9 cellular contexts compared by ENCODE assay signal in genomic region chr18:55778731-55779460, GRCh38.
A peak's percentile ranks its signal among the peaks of the same experiment; 100 is the strongest.
DNase-seq lines count a peak whose midpoint lies in the region; ATAC-seq and TF ChIP-seq lines count a peak whose summit lies in the region.
"Had no signal": no experiment of that assay in that cellular context is flagged by ENCODE, and none has a peak within 500 bp of the region (broad histone marks: within the 10 kb centered on the region; RNA-seq: fewer than 3 reads in every experiment).

No MANE protein-coding gene starts in this region.

- peak; percentile 43 for ATAC-seq in GM21447 (IDR thresholded peaks at IDR 0.05; ENCODE audit: unreplicated experiment)

- intact Hi-C loops in A673 (cut with micrococcal nuclease; ENCODE audit: unreplicated experiment) = loop anchor here (2.0 kb wide), 1 partner anchor 190 kb away; the partner anchor contains the start of gene TCF4

- DNase-seq in A673 (ENCODE audit: low spot score) (peak; percentile 63), Peyer's patch (no peak), epithelial cell of prostate (ENCODE audit: low read depth, low spot score) (peak; percentile 20), NK-92 (lab: John Stamatoyannopoulos, UW; ENCODE audit: unreplicated experiment) (no peak), GOT3 (lab: John Stamatoyannopoulos, UW) (no peak)
- DNase-seq in activated effector memory CD4-positive, alpha-beta T cell treated with Interleukin-2 at 50 U/mL for 16 hours = no peak

- H3K4me3 Mint-ChIP-seq in nephron = peak overlapping the region; percentile 78 to 85 (median 82)
- H3K4me3 Mint-ChIP-seq: activated naive CD4-positive, alpha-beta T cell treated with anti-CD3 and anti-CD28 coated beads, Interleukin-2, amount 50 U/mL, for 24 hours had no signal

- H3K27me3 ChIP-seq in A673 (replicated peaks; ENCODE audit: insufficient read depth, low read depth, low read length, poor library complexity) (no peaks in the 10 kb centered on the region), Peyer's patch (no peaks in the 10 kb centered on the region)

- TF ChIP-seq POLR2A in Peyer's patch (IDR thresholded peaks at IDR 0.05) = no peak

- BruUV-seq in A673 (replicated peaks; lab: Mats Ljungman, UMichigan) = no TSS peak

- H3K4me3 ChIP-seq in A673 (ENCODE audit: low read depth, low read length, poor library complexity, severe bottlenecking) = peak overlapping the region; percentile 60
- H3K4me3 ChIP-seq in Peyer's patch = peak overlapping the region; percentile 47 to 56 (median 52)

- H3K36me3 ChIP-seq in A673 (ENCODE audit: insufficient read depth, low read length, poor library complexity, severe bottlenecking) (no peaks in the 10 kb centered on the region), Peyer's patch (no peaks in the 10 kb centered on the region)

- H3K4me1 Mint-ChIP-seq in nephron = peaks cover 21% of the 10 kb centered on the region

- POLR2A ChIA-PET in A673 (lab: Charles Lee; ENCODE audit: low non-redundant PET) = interaction anchor here (0.7 kb wide), 1 partner anchor 14 kb away, joined by 8 read pairs; no protein-coding TSS in a partner anchor

- H3K4me1 ChIP-seq in A673 (ENCODE audit: insufficient read depth, low read length, poor library complexity, severe bottlenecking) (peaks cover 32% of the 10 kb centered on the region), Peyer's patch (no peaks in the 10 kb centered on the region)

- no peaks in the 10 kb centered on the region for H3K9me3 Mint-ChIP-seq in nephron
- H3K9me3 Mint-ChIP-seq: activated naive CD4-positive, alpha-beta T cell treated with anti-CD3 and anti-CD28 coated beads, Interleukin-2, amount 50 U/mL, for 24 hours had no signal

- H3K27me3 Mint-ChIP-seq in nephron (ENCODE audit: low read depth) = peaks cover 59% of the 10 kb centered on the region

- H3K27ac Mint-ChIP-seq in nephron = no peak overlapping the region
- H3K27ac Mint-ChIP-seq: activated naive CD4-positive, alpha-beta T cell treated with anti-CD3 and anti-CD28 coated beads, Interleukin-2, amount 50 U/mL, for 24 hours had no signal

- H3K27ac ChIP-seq in A673 (ENCODE audit: low read depth, low read length, poor library complexity, severe bottlenecking) = peak overlapping the region; percentile 70
- peak overlapping the region in 1 of 4 donors; percentile 52 for H3K27ac ChIP-seq in Peyer's patch
- peak overlapping the region; percentile 49 for H3K27ac ChIP-seq in epithelial cell of prostate

- H3K9me3 ChIP-seq in A673 (ENCODE audit: low read depth, low read length, poor library complexity, severe bottlenecking) (no peaks in the 10 kb centered on the region), Peyer's patch (no peaks in the 10 kb centered on the region)

- CTCF ChIA-PET in A673 (lab: Charles Lee) = interaction anchor here (0.7 to 3.0 kb wide), 4 partner anchors 358 to 545 kb away, joined by 3 to 11 read pairs (median 6); no protein-coding TSS in a partner anchor

- H3K36me3 Mint-ChIP-seq in nephron (ENCODE audit: low read depth) = no peaks in the 10 kb centered on the region
- H3K36me3 Mint-ChIP-seq: activated naive CD4-positive, alpha-beta T cell treated with anti-CD3 and anti-CD28 coated beads, Interleukin-2, amount 50 U/mL, for 24 hours had no signal

- TF ChIP-seq CTCF in A673 (conservative IDR thresholded peaks at IDR 0.05; ENCODE audit: low read depth, low read length) (no peak), Peyer's patch (IDR thresholded peaks at IDR 0.05) (no peak), nephron (IDR thresholded peaks at IDR 0.05; ENCODE audit: unreplicated experiment in 3 of 3) (no peak)

Comparison
In these comparisons a context has a peak if more than half of its experiments do, and no peak if none do; other contexts are left out.
1. DNase-seq: peak in A673 (single experiment) and epithelial cell of prostate (single experiment); none in Peyer's patch (0 of 3), activated effector memory CD4-positive, alpha-beta T cell treated with Interleukin-2 at 50 U/mL for 16 hours (single experiment), NK-92 (single experiment) and GOT3 (single experiment).